ENCODE assay signal across 1 cellular context in genomic region chr6:157019733-157020132, GRCh38.
TF ChIP-seq lines count a peak whose summit lies in the region.

No MANE protein-coding gene starts in this region.

TF ChIP-seq in SK-N-SH, 30 proteins besides CTCF, POLR2A, EP300 and RAD21 (continued from another document):
- TF ChIP-seq REST (IDR thresholded peaks at IDR 0.05; ENCODE audit: low read depth, low read length), result no peak
- TF ChIP-seq FOXJ3 (CRISPR knock-in tag; IDR thresholded peaks at IDR 0.05), result no peak
- no peak for TF ChIP-seq ELF1 (IDR thresholded peaks at IDR 0.05)
